13 cellular contexts compared by ENCODE assay signal in genomic region chr1:238409191-238409846, GRCh38.
DNase-seq lines count a peak whose midpoint lies in the region; ATAC-seq, FAIRE-seq and TF ChIP-seq lines count a peak whose summit lies in the region.
"Had no signal": no experiment of that assay in that cellular context is flagged by ENCODE, and none has a peak within 500 bp of the region (broad histone marks: within the 10 kb centered on the region; RNA-seq: fewer than 3 reads in every experiment).

No MANE protein-coding gene starts in this region.

- POLR2A ChIA-PET in WTC11 (lab: Charles Lee) = no interaction called here

- no peaks in the 10 kb centered on the region for H4K20me1 ChIP-seq in astrocyte (ENCODE audit: insufficient read depth, low read length)

- H3K27ac Mint-ChIP-seq in astrocyte (ENCODE audit: unreplicated experiment) (peak overlapping the region; percentile 100), WTC11 (no peak overlapping the region)
- H3K27ac Mint-ChIP-seq: CD4-positive, alpha-beta T cell; dendritic cell treated with granulocyte-macrophage colony-stimulating factor and Interleukin-4, amounts not matched to agents 40 ng/mL and 50 ng/mL, for 4 days had no signal

- peak overlapping the region; percentile 96 for H3K27ac ChIP-seq in astrocyte (ENCODE audit: low read depth, low read length)

- H3K4me1 Mint-ChIP-seq in astrocyte (ENCODE audit: low read depth, unreplicated experiment) = peaks cover 29% of the 10 kb centered on the region
- H3K4me1 Mint-ChIP-seq in WTC11 = peaks cover 6% of the 10 kb centered on the region

- peak overlapping the region; percentile 40 for H2AFZ ChIP-seq in astrocyte (ENCODE audit: low read depth, low read length)

- H3K9me3 Mint-ChIP-seq in astrocyte (ENCODE audit: unreplicated experiment) = peaks cover 5% of the 10 kb centered on the region
- H3K9me3 Mint-ChIP-seq in WTC11 = peaks cover 8% of the 10 kb centered on the region
- H3K9me3 Mint-ChIP-seq: CD4-positive, alpha-beta T cell had no signal

- peak overlapping the region; percentile 69 for H3K9ac ChIP-seq in astrocyte (ENCODE audit: low read length)

- H3K9me3 ChIP-seq in astrocyte (ENCODE audit: insufficient read depth, low read depth, low read length) = no peaks in the 10 kb centered on the region

- intact Hi-C loops in left ventricle myocardium superior (cut with micrococcal nuclease) = no loop called here

- no peaks in the 10 kb centered on the region for H3K79me2 ChIP-seq in astrocyte (ENCODE audit: insufficient read depth, low read length)

- peak; percentile 19 for DNase-seq in AG09319 (ENCODE audit: extremely low read depth, low read depth)
- DNase-seq in HTR-8/SVneo (ENCODE audit: insufficient read length, low spot score) = peak; percentile 32
- peak; percentile 99 for DNase-seq in astrocyte (ENCODE audit: low read depth)
- peak; percentile 39 for DNase-seq in left ventricle myocardium superior
- DNase-seq in inferior parietal cortex (ENCODE audit: extremely low spot score) = no peak
- DNase-seq in WTC11 (ENCODE audit: low spot score) = no peak
- DNase-seq: CD4-positive, alpha-beta T cell; RPMI8226; stimulated activated CD4-positive, alpha-beta T cell treated with anti-CD3 and anti-CD28 coated beads, Interleukin-15, amount 100 ng/mL, for 24 hours had no signal

- H3K27me3 ChIP-seq in astrocyte (ENCODE audit: insufficient read depth, low read length) = no peaks in the 10 kb centered on the region

- H3K4me3 ChIP-seq in astrocyte (ENCODE audit: insufficient read depth, low read depth, low read length) = no peak overlapping the region

- FAIRE-seq in HTR-8/SVneo (lab: Jason Lieb, UNC) = peak; percentile 40
- peak; percentile 73 for FAIRE-seq in astrocyte (lab: Jason Lieb, UNC)

- no peak overlapping the region for H3K4me3 Mint-ChIP-seq in astrocyte (ENCODE audit: unreplicated experiment)
- no peak overlapping the region for H3K4me3 Mint-ChIP-seq in WTC11
- H3K4me3 Mint-ChIP-seq: CD4-positive, alpha-beta T cell; dendritic cell treated with granulocyte-macrophage colony-stimulating factor and Interleukin-4, amounts not matched to agents 40 ng/mL and 50 ng/mL, for 4 days had no signal

- no peaks in the 10 kb centered on the region for H3K36me3 Mint-ChIP-seq in astrocyte (ENCODE audit: low read depth, unreplicated experiment)
- H3K36me3 Mint-ChIP-seq in WTC11 = 0 out of 2 replicates have a peak, but pooled peaks cover 2% of the 10 kb centered on the region

- TF ChIP-seq CTCF in AG09319 (IDR thresholded peaks at IDR 0.05; ENCODE audit: low read depth, low read length) (no peak), astrocyte (IDR thresholded peaks at IDR 0.05; ENCODE audit: insufficient read depth, low read depth, low read length) (no peak), WTC11 (IDR thresholded peaks at IDR 0.05) (no peak)

- CTCF ChIA-PET in WTC11 (lab: Charles Lee) = no interaction called here

- peaks cover 20% of the 10 kb centered on the region for H3K4me1 ChIP-seq in astrocyte (ENCODE audit: insufficient read depth, low read length)

- peak overlapping the region; percentile 44 for H3K4me2 ChIP-seq in astrocyte (ENCODE audit: low read length)

- H3K36me3 ChIP-seq in astrocyte (ENCODE audit: insufficient read depth, low read length) = no peaks in the 10 kb centered on the region

- no peaks in the 10 kb centered on the region for H3K27me3 Mint-ChIP-seq in astrocyte (ENCODE audit: low read depth, unreplicated experiment)
- no peaks in the 10 kb centered on the region for H3K27me3 Mint-ChIP-seq in WTC11 (ENCODE audit: low read depth)
- H3K27me3 Mint-ChIP-seq: CD4-positive, alpha-beta T cell; dendritic cell treated with granulocyte-macrophage colony-stimulating factor and Interleukin-4, amounts not matched to agents 40 ng/mL and 50 ng/mL, for 4 days had no signal

- ATAC-seq in left ventricle myocardium superior (peak; percentile 88), GM18867 (IDR thresholded peaks at IDR 0.05; ENCODE audit: unreplicated experiment) (no peak), WTC11 (no peak), HG03571 (IDR thresholded peaks at IDR 0.05; ENCODE audit: unreplicated experiment) (no peak)
- ATAC-seq: activated CD4-positive, CD25-positive, alpha-beta regulatory T cell treated with anti-CD3 and anti-CD28 coated beads, Interleukin-2, amount 50 U/mL, for 24 hours had no signal

TF ChIP-seq in WTC11, 78 proteins besides CTCF, POLR2A, EP300 and RAD21:
- TF ChIP-seq PRRX2 (CRISPR knock-in tag; IDR thresholded peaks at IDR 0.05) (no peak), SMAD4 (CRISPR knock-in tag; IDR thresholded peaks at IDR 0.05) (no peak), ZNF138 (CRISPR knock-in tag; conservative IDR thresholded peaks at IDR 0.05) (no peak), RELA (CRISPR knock-in tag; IDR thresholded peaks at IDR 0.05; ENCODE audit: borderline replicate concordance) (no peak), CDX4 (CRISPR knock-in tag; IDR thresholded peaks at IDR 0.05; ENCODE audit: borderline replicate concordance) (no peak), SMAD3 (CRISPR knock-in tag; IDR thresholded peaks at IDR 0.05; ENCODE audit: borderline replicate concordance) (no peak), ELF4 (CRISPR knock-in tag; IDR thresholded peaks at IDR 0.05; ENCODE audit: low read depth) (no peak), ZSCAN18 (CRISPR knock-in tag; IDR thresholded peaks at IDR 0.05) (no peak), ERG (CRISPR knock-in tag; IDR thresholded peaks at IDR 0.05) (no peak), GABPB1 (CRISPR knock-in tag; IDR thresholded peaks at IDR 0.05) (no peak), FOXP1 (CRISPR knock-in tag; IDR thresholded peaks at IDR 0.05; ENCODE audit: borderline replicate concordance) (no peak)

Comparison
In these comparisons a context has a peak if more than half of its experiments do, and no peak if none do; other contexts are left out.
1. DNase-seq: peak in AG09319 (single experiment), HTR-8/SVneo (single experiment), astrocyte (single experiment) and left ventricle myocardium superior (single experiment); none in inferior parietal cortex (single experiment) and WTC11 (single experiment).